Comparison of ENCODE assay signal across 22 cellular contexts in genomic region chr13:103315701-103316100, GRCh38.
"Had no signal": no experiment of that assay in that cellular context is flagged by ENCODE, and none has a peak within 500 bp of the region (broad histone marks: within the 10 kb centered on the region; RNA-seq: fewer than 3 reads in every experiment).

No MANE protein-coding gene starts in this region.

- H3K36me3 Mint-ChIP-seq: activated CD4-positive, alpha-beta memory T cell treated with anti-CD3 and anti-CD28 coated beads for 36 hours; activated naive CD4-positive, alpha-beta T cell treated with anti-CD3 and anti-CD28 coated beads, Interleukin-2, amount 50 U/mL, for 72 hours; brain; T-cell had no signal

- ATAC-seq: activated naive CD4-positive, alpha-beta T cell treated with anti-CD3 and anti-CD28 coated beads, Interleukin-2, amount 50 U/mL, for 72 hours; activated naive CD8-positive, alpha-beta T cell treated with anti-CD3 and anti-CD28 coated beads, Interleukin-2, amount 50 U/mL, for 24 hours; activated T-cell treated with anti-CD3 and anti-CD28 coated beads, Interleukin-2, amount 50 U/mL, for 4 hours; T-cell had no signal

- H3K27ac Mint-ChIP-seq: activated CD4-positive, alpha-beta memory T cell treated with anti-CD3 and anti-CD28 coated beads for 36 hours; activated CD4-positive, alpha-beta T cell treated with anti-CD3 and anti-CD28 coated beads, Interleukin-2, amount 10 ng/mL, durations not matched to agents 7 days and 5 days; activated naive CD4-positive, alpha-beta T cell treated with anti-CD3 and anti-CD28 coated beads, Interleukin-2, amount 50 U/mL, for 72 hours; activated naive CD8-positive, alpha-beta T cell treated with anti-CD3 and anti-CD28 coated beads, Interleukin-2, amount 50 U/mL, for 24 hours; brain; T-cell had no signal

- H3K27me3 Mint-ChIP-seq: activated CD4-positive, alpha-beta memory T cell treated with anti-CD3 and anti-CD28 coated beads for 36 hours; activated CD4-positive, alpha-beta T cell treated with anti-CD3 and anti-CD28 coated beads, Interleukin-2, amount 10 ng/mL, durations not matched to agents 7 days and 5 days; activated naive CD8-positive, alpha-beta T cell treated with anti-CD3 and anti-CD28 coated beads, Interleukin-2, amount 50 U/mL, for 24 hours; brain; T-cell had no signal

- H3K4me3 ChIP-seq: SK-N-MC had no signal

- H3K4me3 Mint-ChIP-seq: activated CD4-positive, alpha-beta memory T cell treated with anti-CD3 and anti-CD28 coated beads for 36 hours; activated CD4-positive, alpha-beta T cell treated with anti-CD3 and anti-CD28 coated beads, Interleukin-2, amount 10 ng/mL, durations not matched to agents 7 days and 5 days; activated naive CD8-positive, alpha-beta T cell treated with anti-CD3 and anti-CD28 coated beads, Interleukin-2, amount 50 U/mL, for 24 hours; activated T-cell treated with anti-CD3 and anti-CD28 coated beads, Interleukin-2, amount 50 U/mL, for 4 hours; brain; T-cell had no signal

- H3K27ac ChIP-seq: SK-N-MC, VCaP had no signal

- DNase-seq: activated CD4-positive, alpha-beta memory T cell treated with anti-CD3 and anti-CD28 coated beads for 36 hours; activated CD4-positive, alpha-beta T cell treated with anti-CD3 and anti-CD28 coated beads, Interleukin-2, amount 10 ng/mL, durations not matched to agents 7 days and 5 days; activated CD4-positive, CD25-positive, alpha-beta regulatory T cell; activated CD8-positive, alpha-beta memory T cell treated with anti-CD3 and anti-CD28 coated beads for 24 hours; activated effector memory CD4-positive, alpha-beta T cell treated with anti-CD3 and anti-CD28 coated beads, Interleukin-2, amount 50 U/mL, for 16 hours; activated naive CD4-positive, alpha-beta T cell treated with Interleukin-2 at 50 U/mL for 16 hours; activated naive CD8-positive, alpha-beta T cell treated with anti-CD3 and anti-CD28 coated beads, Interleukin-2, amount 50 U/mL, for 24 hours; activated T-cell treated with anti-CD3 and anti-CD28 coated beads, Interleukin-2, amount 50 U/mL, for 4 hours; amygdala; KG1; NCI-H1048; NCI-H146; NCI-H2029; NCI-H510A; NCI-H526 treated with DMSO at 0.1 percent for 48 hours; NCI-H82; T-cell; T-helper 2 cell had no signal

- H3K4me1 Mint-ChIP-seq: activated CD4-positive, alpha-beta T cell treated with anti-CD3 and anti-CD28 coated beads, Interleukin-2, amount 10 ng/mL, durations not matched to agents 7 days and 5 days; activated naive CD8-positive, alpha-beta T cell treated with anti-CD3 and anti-CD28 coated beads, Interleukin-2, amount 50 U/mL, for 24 hours; brain; T-cell had no signal

- H3K9me3 Mint-ChIP-seq: activated CD4-positive, alpha-beta memory T cell treated with anti-CD3 and anti-CD28 coated beads for 36 hours; activated CD4-positive, alpha-beta T cell treated with anti-CD3 and anti-CD28 coated beads, Interleukin-2, amount 10 ng/mL, durations not matched to agents 7 days and 5 days had no signal
